Comparison of ENCODE assay signal across 13 cellular contexts in genomic region chr7:115099906-115100305, GRCh38.
A peak's percentile ranks its signal among the peaks of the same experiment; 100 is the strongest.
DNase-seq lines count a peak whose midpoint lies in the region; ATAC-seq, FAIRE-seq and TF ChIP-seq lines count a peak whose summit lies in the region.
"Had no signal": no experiment of that assay in that cellular context is flagged by ENCODE, and none has a peak within 500 bp of the region (broad histone marks: within the 10 kb centered on the region; RNA-seq: fewer than 3 reads in every experiment).

No MANE protein-coding gene starts in this region.

- H3K23ac ChIP-seq in H1 (ENCODE audit: insufficient read length) = no peak overlapping the region

- DNase-seq in GM03348 (ENCODE audit: low spot score) (peak; percentile 27), NCI-H69 (lab: John Stamatoyannopoulos, UW) (peak; percentile 85), H1 (ENCODE audit: low read depth in 1 of 2, low spot score in 2 of 2) (no peak), myocyte (ENCODE audit: low read depth) (peak; percentile 37), NCI-H345 (lab: John Stamatoyannopoulos, UW) (no peak), T-helper 9 cell (no peak)
- no peak for DNase-seq in stimulated activated naive CD4-positive, alpha-beta T cell treated with Interleukin-2 at 50 U/mL for 16 hours (lab: John Stamatoyannopoulos, UW)
- DNase-seq: activated T-cell treated with anti-CD3 and anti-CD28 coated beads, Interleukin-2, amount 50 U/mL, for 48 hours; colonic mucosa; DMS79; NCI-H1105 treated with DMSO at 0.1 percent for 48 hours had no signal

- H2BK12ac ChIP-seq in H1 (ENCODE audit: low read depth, low read length) = no peak overlapping the region

- ATAC-seq in GM21528 (IDR thresholded peaks at IDR 0.05; ENCODE audit: low FRiP score, unreplicated experiment) = no peak
- ATAC-seq: natural killer cell treated with Interleukin-12 subunit alpha and Interleukin-12 subunit beta and Interleukin-15 and Interleukin-18, amount 100 ng/mL, for 72 hours had no signal

- CTCF ChIA-PET in H1 (lab: Charles Lee; ENCODE audit: partially characterized antibody) = interaction anchor here (1.1 to 1.8 kb wide), 2 partner anchors 11 to 234 kb away, joined by 3 to 6 read pairs; no protein-coding TSS in a partner anchor

- no peak overlapping the region for H3K9ac ChIP-seq in H1 (replicated peaks in 1 of 4; ENCODE audit: extremely low read depth in 1 of 4, low read depth in 3 of 4, low read length in 3 of 4)

- H3K56ac ChIP-seq in H1 (replicated peaks; ENCODE audit: insufficient read length, low read depth, low read length) = no peak overlapping the region

- no peak for TF ChIP-seq CTCF in H1 (IDR thresholded peaks at IDR 0.05; ENCODE audit: control extremely low read depth in 1 of 3, insufficient read depth in 1 of 3, low read depth in 1 of 3, low read length in 3 of 3)

- H2AFZ ChIP-seq in H1 (ENCODE audit: low read length) = no peak overlapping the region

- no peak overlapping the region for H2BK15ac ChIP-seq in H1 (ENCODE audit: low read length)

- H3K4me3 ChIP-seq in H1 (ENCODE audit: extremely low read depth in 1 of 4, insufficient read depth in 2 of 4, low read depth in 3 of 4, low read length in 4 of 4) = no peak overlapping the region
- H3K4me3 ChIP-seq: colonic mucosa had no signal

- no peak overlapping the region for H4K8ac ChIP-seq in H1 (ENCODE audit: extremely low read depth, insufficient read depth, low read length)

- TF ChIP-seq RAD21 in H1 (IDR thresholded peaks at IDR 0.05 in 1 of 2, conservative IDR thresholded peaks at IDR 0.05 in 1 of 2; ENCODE audit: low read depth in 2 of 2, low read length in 2 of 2) = no peak

- H3K4ac ChIP-seq in H1 (replicated peaks; ENCODE audit: insufficient read length, low read depth, low read length) = no peak overlapping the region

- no peak for FAIRE-seq in H1 (lab: Jason Lieb, UNC)

- no peaks in the 10 kb centered on the region for H3K23me2 ChIP-seq in H1 (ENCODE audit: low read depth, low read length)

- TF ChIP-seq EP300 in H1 (IDR thresholded peaks at IDR 0.05; ENCODE audit: borderline replicate concordance in 1 of 2, low read depth in 2 of 2, low read length in 2 of 2) = no peak

- TF ChIP-seq POLR2A in H1 (IDR thresholded peaks at IDR 0.05; ENCODE audit: control extremely low read depth in 1 of 2, low read depth in 2 of 2, low read length in 2 of 2) = no peak

- no peak overlapping the region for H4K5ac ChIP-seq in H1 (ENCODE audit: insufficient read length, low read depth, low read length)

- no peak overlapping the region for H3K14ac ChIP-seq in H1 (ENCODE audit: insufficient read length)

- H3K4me1 ChIP-seq in H1 (replicated peaks in 1 of 4; ENCODE audit: control insufficient read depth in 3 of 4, insufficient read depth in 4 of 4, low read length in 3 of 4) = peaks cover 0 to 5% (median 2%) of the 10 kb centered on the region in 4 experiments; a peak in 3 of 7 replicates
- H3K4me1 ChIP-seq: colonic mucosa had no signal

- WGBS in H1 (ENCODE audit: extremely low coverage in 1 of 2, insufficient coverage in 1 of 2, insufficient read length in 1 of 2, insufficient replicate concordance in 2 of 2, low coverage in 1 of 2, low lambda C conversion rate in 2 of 2, missing lambda C conversion rate in 1 of 2), 2 experiments = 89% methylated on average over 1 of the region's 1 CpG; no CpG with 5 or more reads in 1 of the 2 experiments

- POLR2A ChIA-PET in H1 (lab: Charles Lee; ENCODE audit: partially characterized antibody) = no interaction called here

- no peak overlapping the region for H3K27ac ChIP-seq in H1 (ENCODE audit: low read depth, low read length)
- H3K27ac ChIP-seq: colonic mucosa had no signal

- H3K4me2 ChIP-seq in H1 (ENCODE audit: insufficient read depth in 1 of 2, low read depth in 2 of 2, low read length in 2 of 2) = no peak overlapping the region

- no peak overlapping the region for H3K18ac ChIP-seq in H1 (ENCODE audit: extremely low read depth, low read length)

- no peaks in the 10 kb centered on the region for H3K9me3 ChIP-seq in H1 (ENCODE audit: insufficient read depth in 2 of 2, low read depth in 1 of 2, low read length in 1 of 2)
- H3K9me3 ChIP-seq: colonic mucosa had no signal

- H4K91ac ChIP-seq in H1 (replicated peaks; ENCODE audit: insufficient read length, low read length) = no peak overlapping the region

- no peaks in the 10 kb centered on the region for H3K27me3 ChIP-seq in H1 (replicated peaks in 1 of 4; ENCODE audit: control insufficient read depth in 3 of 4, extremely low read depth in 1 of 4, insufficient read depth in 3 of 4, low read length in 3 of 4)
- H3K27me3 ChIP-seq: colonic mucosa had no signal

- H3K36me3 ChIP-seq in H1 (ENCODE audit: control insufficient read depth in 2 of 4, insufficient read depth in 4 of 4, low read length in 3 of 4) = no peaks in the 10 kb centered on the region
- H3K36me3 ChIP-seq: colonic mucosa had no signal

- no peak overlapping the region for H2AK5ac ChIP-seq in H1 (ENCODE audit: low read depth, low read length)

- H2BK20ac ChIP-seq in H1 (ENCODE audit: low read length) = no peak overlapping the region

- no peaks in the 10 kb centered on the region for H3K79me1 ChIP-seq in H1 (ENCODE audit: low read depth, low read length)

- no peak overlapping the region for H2BK120ac ChIP-seq in H1 (replicated peaks; ENCODE audit: low read depth, low read length)

- H2BK5ac ChIP-seq in H1 (ENCODE audit: low read depth, low read length) = peak overlapping the region; percentile 53; the same call in 1 of the 2 replicates

- no peaks in the 10 kb centered on the region for H4K20me1 ChIP-seq in H1 (replicated peaks in 1 of 2; ENCODE audit: control insufficient read depth in 1 of 2, insufficient read depth in 2 of 2, low read length in 2 of 2)

- no peaks in the 10 kb centered on the region for H3K79me2 ChIP-seq in H1 (ENCODE audit: control insufficient read depth in 1 of 2, insufficient read depth in 2 of 2, low read length in 2 of 2)

TF ChIP-seq in H1, 55 proteins besides CTCF, POLR2A, EP300 and RAD21:
- TF ChIP-seq POLR2AphosphoS5 (IDR thresholded peaks at IDR 0.05; ENCODE audit: low read depth, low read length) = no peak
- TF ChIP-seq ZNF274 (IDR thresholded peaks at IDR 0.05; ENCODE audit: borderline replicate concordance, extremely low read depth, low read length) = no peak
- no peak for TF ChIP-seq TEAD4 (IDR thresholded peaks at IDR 0.05; ENCODE audit: low read depth, low read length)
- TF ChIP-seq JUN (IDR thresholded peaks at IDR 0.05; ENCODE audit: low read depth, low read length) = no peak
- no peak for TF ChIP-seq SP4 (IDR thresholded peaks at IDR 0.05; ENCODE audit: low read length)
- no peak for TF ChIP-seq E2F6 (IDR thresholded peaks at IDR 0.05)
- TF ChIP-seq PHF8 (conservative IDR thresholded peaks at IDR 0.05; ENCODE audit: low read depth, low read length) = no peak
- no peak for TF ChIP-seq CREB1 (IDR thresholded peaks at IDR 0.05)
- no peak for TF ChIP-seq CBX5 (IDR thresholded peaks at IDR 0.05; ENCODE audit: low read depth, low read length)
- no peak for TF ChIP-seq CTBP2 (IDR thresholded peaks at IDR 0.05; ENCODE audit: borderline replicate concordance, insufficient read depth, insufficient read length, low read length)
- no peak for TF ChIP-seq HDAC6 (IDR thresholded peaks at IDR 0.05; ENCODE audit: low read depth, low read length)
- no peak for TF ChIP-seq YY1 (IDR thresholded peaks at IDR 0.05; ENCODE audit: low read depth, low read length)
- no peak for TF ChIP-seq ASH2L (IDR thresholded peaks at IDR 0.05; ENCODE audit: low read length)
- no peak for TF ChIP-seq SAP30 (IDR thresholded peaks at IDR 0.05; ENCODE audit: insufficient read depth, insufficient replicate concordance, low read length)
- TF ChIP-seq KDM4A (IDR thresholded peaks at IDR 0.05; ENCODE audit: low read depth, low read length, severe bottlenecking) = no peak
- no peak for TF ChIP-seq EZH2 (IDR thresholded peaks at IDR 0.05; ENCODE audit: low read depth, low read length, severe bottlenecking)
- no peak for TF ChIP-seq ATF2 (IDR thresholded peaks at IDR 0.05; ENCODE audit: low read length)
- no peak for TF ChIP-seq TBP (IDR thresholded peaks at IDR 0.05; ENCODE audit: low read depth, low read length)
- TF ChIP-seq SRF (IDR thresholded peaks at IDR 0.05; ENCODE audit: low read depth, low read length) = no peak
TF ChIP-seq in H1: peak in this region for 0.

Comparison
In these comparisons a context has a peak if more than half of its experiments do, and no peak if none do; other contexts are left out.
1. DNase-seq: peak in GM03348 (single experiment), NCI-H69 (single experiment) and myocyte (single experiment); none in H1 (0 of 2), stimulated activated naive CD4-positive, alpha-beta T cell treated with Interleukin-2 at 50 U/mL for 16 hours (single experiment), NCI-H345 (single experiment) and T-helper 9 cell (single experiment).